In genomic region chr17:19977360-19978205, GRCh38 we compare ENCODE assay signal across 8 cellular contexts. TPM values are rescaled to one million over a fixed set of nuclear protein-coding genes. Genes with fewer than 3 reads are reported as not detected.
A peak's percentile ranks its signal among the peaks of the same experiment; 100 is the strongest.
DNase-seq lines count a peak whose midpoint lies in the region; ATAC-seq, FAIRE-seq and TF ChIP-seq lines count a peak whose summit lies in the region.

Gene AKAP10, minus strand, starts transcription at chr17:19977828. Its CDS starts 149 bp downstream, at chr17:19977679.

- intact Hi-C loops in kidney (cut with DNase I) = no loop called here

- H3K9me3 Mint-ChIP-seq in central memory CD8-positive, alpha-beta T cell = no peaks in the 10 kb centered on the region

- peak within 1 kb of the TSS; percentile 81 to 82 for H3K27ac ChIP-seq in kidney (ENCODE audit: low read depth in 2 of 2, low read length in 2 of 2)

- no peaks in the 10 kb centered on the region for H3K27me3 Mint-ChIP-seq in central memory CD8-positive, alpha-beta T cell

- H3K4me1 ChIP-seq in kidney (ENCODE audit: control insufficient read depth in 1 of 2, insufficient read depth in 1 of 2, low read depth in 1 of 2, low read length in 2 of 2) = peaks cover 0 to 6% of the 10 kb centered on the region in 2 donors

- DNase-seq in AG08396 (ENCODE audit: low spot score) (peak; percentile 96), NCI-H226 (peak; percentile 74), kidney (peak; percentile 98)
- peak; percentile 86 for DNase-seq in activated CD4-positive, CD25-positive, alpha-beta regulatory T cell treated with anti-CD3 and anti-CD28 coated beads, Interleukin-2, amount 50 U/mL, for 16 hours (ENCODE audit: low read depth, low spot score)
- DNase-seq in central memory CD8-positive, alpha-beta T cell (ENCODE audit: low spot score in 2 of 2) = peak; percentile 84
- peak; percentile 98 for DNase-seq in stimulated activated CD4-positive, alpha-beta T cell treated with anti-CD3 and anti-CD28 coated beads, Interleukin-15, amount 100 ng/mL, for 24 hours

- peaks cover 45% of the 10 kb centered on the region for H3K4me1 Mint-ChIP-seq in central memory CD8-positive, alpha-beta T cell

- ATAC-seq in GM18907 (IDR thresholded peaks at IDR 0.05; ENCODE audit: unreplicated experiment) (peak; percentile 87), HG03139 (IDR thresholded peaks at IDR 0.05; ENCODE audit: unreplicated experiment) (peak; percentile 75)
- peak; percentile 83 for ATAC-seq in central memory CD8-positive, alpha-beta T cell (replicated peaks; ENCODE audit: extremely low read depth, poor library complexity, severe bottlenecking)

- H3K4me3 Mint-ChIP-seq in central memory CD8-positive, alpha-beta T cell = peak within 1 kb of the TSS; percentile 97

- TF ChIP-seq CTCF in kidney (IDR thresholded peaks at IDR 0.05; ENCODE audit: borderline replicate concordance, extremely low read depth, insufficient read depth) = no peak

- H3K36me3 ChIP-seq in kidney (ENCODE audit: control insufficient read depth in 1 of 2, insufficient read depth in 2 of 2, low read length in 2 of 2) = no peaks in the 10 kb centered on the region

- no peak for FAIRE-seq in kidney (lab: Jason Lieb, UNC)

- no peaks in the 10 kb centered on the region for H3K9me3 ChIP-seq in kidney (ENCODE audit: control insufficient read depth in 1 of 2, low read length in 2 of 2)

- peak within 1 kb of the TSS; percentile 78 to 85 for H3K9ac ChIP-seq in kidney (ENCODE audit: low read length in 2 of 2)

- peaks cover 16% of the 10 kb centered on the region for H3K36me3 Mint-ChIP-seq in central memory CD8-positive, alpha-beta T cell (ENCODE audit: insufficient read depth)

- H3K27ac Mint-ChIP-seq in central memory CD8-positive, alpha-beta T cell (ENCODE audit: low read depth) = peak within 1 kb of the TSS; percentile 97

- peak within 1 kb of the TSS; percentile 83 to 95 for H3K4me3 ChIP-seq in kidney (ENCODE audit: low read length in 2 of 2)

RNA-seq across cellular contexts. Expression of gene AKAP10, which starts in this region (rescaled TPM):
- total RNA-seq in kidney = 43.7 TPM
- polyA plus RNA-seq in kidney (ENCODE audit: insufficient read depth, low read depth, low replicate concordance) = 8.3 TPM

Comparison
In these comparisons a context has a peak if more than half of its experiments do, and no peak if none do; other contexts are left out.
1. Peak in every context shown above with its lines: DNase-seq, ATAC-seq, H3K4me3 ChIP-seq and H3K27ac ChIP-seq.